Comparison of ENCODE assay signal across 17 cellular contexts in genomic region chr18:66999003-66999402, GRCh38.
A peak's percentile ranks its signal among the peaks of the same experiment; 100 is the strongest.
DNase-seq lines count a peak whose midpoint lies in the region; ATAC-seq lines count a peak whose summit lies in the region.
"Had no signal": no experiment of that assay in that cellular context is flagged by ENCODE, and none has a peak within 500 bp of the region (broad histone marks: within the 10 kb centered on the region; RNA-seq: fewer than 3 reads in every experiment).

No MANE protein-coding gene starts in this region.

- in situ Hi-C loops in ACHN (cut with HindIII; ENCODE audit: low pct_ligation_motif_present, low pct_unique_long_range_greater_than_20kb, low sequenced_read_pairs) = no loop called here

- peak; percentile 2 for DNase-seq in ACHN
- DNase-seq in DMS53 treated with DMSO at 0.1 percent for 48 hours (lab: John Stamatoyannopoulos, UW; ENCODE audit: unreplicated experiment) = peak; percentile 49
- peak; percentile 19 for DNase-seq in kidney tubule cell (ENCODE audit: low spot score)
- DNase-seq in T-helper 1 cell = no peak
- DNase-seq in dermis blood vessel endothelial cell = no peak
- DNase-seq: AML-193; BE2C; CD4-positive, alpha-beta T cell; CD8-positive, alpha-beta memory T cell; DMS79; EL; GDM1; GM23248; H7; HCEC 1CT had no signal

- no peak for ATAC-seq in HG03139 (IDR thresholded peaks at IDR 0.05; ENCODE audit: unreplicated experiment)
- ATAC-seq: GM12878 had no signal

Comparison
In these comparisons a context has a peak if more than half of its experiments do, and no peak if none do; other contexts are left out.
1. DNase-seq: peak in ACHN (single experiment), DMS53 treated with DMSO at 0.1 percent for 48 hours (single experiment) and kidney tubule cell (single experiment); none in T-helper 1 cell (0 of 5) and dermis blood vessel endothelial cell (single experiment).